ENCODE assay signal across 19 cellular contexts in the genomic region with DNA sequence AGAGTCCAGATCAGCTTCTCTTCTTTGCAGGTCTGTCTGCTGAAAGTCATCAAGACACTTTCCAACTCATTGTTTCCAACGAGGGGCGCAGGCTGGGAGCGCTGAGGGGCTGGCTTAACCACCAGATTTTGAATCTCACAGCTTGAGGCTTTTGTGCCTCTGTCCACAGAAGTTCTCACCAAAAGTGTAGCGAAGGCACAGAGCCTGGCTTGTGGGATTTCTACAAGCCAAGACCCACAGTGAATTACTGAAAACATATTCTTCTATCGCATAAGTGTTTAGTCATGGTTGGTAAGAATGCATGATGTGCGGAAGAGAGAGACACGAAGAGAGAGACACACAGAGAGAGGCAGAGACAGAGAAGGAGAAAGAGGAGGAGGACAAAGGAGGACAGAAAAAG. TPM values are rescaled to one million over a fixed set of nuclear protein-coding genes. Genes with fewer than 3 reads are reported as not detected.
DNase-seq lines count a peak whose midpoint lies in the region; ATAC-seq, FAIRE-seq and TF ChIP-seq lines count a peak whose summit lies in the region.
"Had no signal": no experiment of that assay in that cellular context is flagged by ENCODE, and none has a peak within 500 bp of the region (broad histone marks: within the 10 kb centered on the region; RNA-seq: fewer than 3 reads in every experiment).

No MANE protein-coding gene starts in this region.

- H3K27me3 Mint-ChIP-seq in naive B cell (no peaks in the 10 kb centered on the region), HFFc6 (ENCODE audit: insufficient read depth) (no peaks in the 10 kb centered on the region; the same call in 1 of the 2 replicates)

- H3K4me1 Mint-ChIP-seq in naive B cell (peaks cover 47 to 90% (median 73%) of the 10 kb centered on the region in 3 donors), HFFc6 (ENCODE audit: low read depth) (peaks cover 62% of the 10 kb centered on the region)

- CTCF ChIA-PET in HepG2 (lab: Yijun Ruan, JAX; ENCODE audit: low intra/inter-chr PET ratio, low total read pairs) = no interaction called here

- H3K36me3 Mint-ChIP-seq in naive B cell = no peaks in the 10 kb centered on the region
- H3K36me3 Mint-ChIP-seq in HFFc6 (ENCODE audit: low read depth) = no peaks in the 10 kb centered on the region

- no peak for FAIRE-seq in HepG2 (lab: Jason Lieb, UNC)
- FAIRE-seq: GM18507 had no signal

- no peaks in the 10 kb centered on the region for H3K36me3 ChIP-seq in HepG2 (replicated peaks in 1 of 2; ENCODE audit: control insufficient read depth in 1 of 2, insufficient read depth in 2 of 2, low read length in 2 of 2)
- H3K36me3 ChIP-seq in right lobe of liver = no peaks in the 10 kb centered on the region
- H3K36me3 ChIP-seq: thyroid gland had no signal

- no peak overlapping the region for H3K4me3 ChIP-seq in HepG2 (replicated peaks in 1 of 3; ENCODE audit: insufficient read depth in 1 of 3, low read depth in 2 of 3, low read length in 3 of 3)
- H3K4me3 ChIP-seq in right lobe of liver = no peak overlapping the region
- H3K4me3 ChIP-seq in astrocyte of the cerebellum (ENCODE audit: low read depth, low read length) = no peak overlapping the region
- H3K4me3 ChIP-seq: thyroid gland had no signal

- H3K4me3 Mint-ChIP-seq in naive B cell (peak overlapping the region in 5 of 8 donors; percentile 33 to 85 (median 45)), HFFc6 (no peak overlapping the region)

- H3K4me2 ChIP-seq in HepG2 (ENCODE audit: low read depth, low read length) = peak overlapping the region; percentile 8; the same call in 1 of the 2 replicates

- no peak for ATAC-seq in HepG2
- ATAC-seq in right lobe of liver = no peak
- no peak for ATAC-seq in naive B cell (ENCODE audit: low read depth in 2 of 2)
- ATAC-seq: left colon had no signal

- POLR2A ChIA-PET in HepG2 (lab: Yijun Ruan, JAX) = interaction anchor here (1.2 kb wide), 1 partner anchor 35 kb away, joined by 3 read pairs; a partner anchor contains a TSS

- H3K27ac Mint-ChIP-seq in naive B cell = peak overlapping the region; percentile 91 to 100 (median 99)
- H3K27ac Mint-ChIP-seq in HFFc6 = no peak overlapping the region

- H3K9me3 ChIP-seq in HepG2 (ENCODE audit: low read length) = no peaks in the 10 kb centered on the region
- H3K9me3 ChIP-seq in right lobe of liver = no peaks in the 10 kb centered on the region
- H3K9me3 ChIP-seq: thyroid gland had no signal

- H3K27me3 ChIP-seq in HepG2 (ENCODE audit: control insufficient read depth in 1 of 2, insufficient read depth in 2 of 2, low read length in 2 of 2) (peaks cover 0 to 19% of the 10 kb centered on the region in 2 experiments; a peak in 2 of 5 replicates), right lobe of liver (no peaks in the 10 kb centered on the region)
- H3K27me3 ChIP-seq: thyroid gland had no signal

- TF ChIP-seq CTCF in HepG2 (CRISPR knock-in tag; IDR thresholded peaks at IDR 0.05) (no peak), right lobe of liver (IDR thresholded peaks at IDR 0.05) (no peak), astrocyte of the cerebellum (IDR thresholded peaks at IDR 0.05; ENCODE audit: low read depth, low read length, missing control alignments) (no peak), HFFc6 (IDR thresholded peaks at IDR 0.05) (no peak)

- no TSS peak for BruUV-seq in HepG2 (replicated peaks; lab: Mats Ljungman, UMichigan)

- intact Hi-C loops in HepG2 (cut with micrococcal nuclease; ENCODE audit: unreplicated experiment) (no loop called here), right lobe of liver (cut with DNase I) (no loop called here), head of caudate nucleus (cut with DNase I) (no loop called here)

- no peaks in the 10 kb centered on the region for H3K79me2 ChIP-seq in HepG2 (ENCODE audit: insufficient read depth, low read length)

- no peak for TF ChIP-seq POLR2A in HepG2 (IDR thresholded peaks at IDR 0.05; ENCODE audit: insufficient read depth in 1 of 2, low read depth in 2 of 2, low read length in 2 of 2)
- TF ChIP-seq POLR2A in right lobe of liver (IDR thresholded peaks at IDR 0.05) = no peak

- no peaks in the 10 kb centered on the region for H4K20me1 ChIP-seq in HepG2 (ENCODE audit: insufficient read depth, low read length)

- WGBS in HepG2 (ENCODE audit: low lambda C conversion rate) = 53% methylated on average over 7 of the region's 7 CpGs
- WGBS in right lobe of liver (ENCODE audit: insufficient coverage, low coverage, low lambda C conversion rate, missing lambda C conversion rate) = 81% methylated on average over 5 of the region's 7 CpGs

- TF ChIP-seq EP300 in HepG2 (IDR thresholded peaks at IDR 0.05; ENCODE audit: low read depth in 2 of 2, low read length in 2 of 2) (no peak), HepG2 (CRISPR knock-in tag; IDR thresholded peaks at IDR 0.05; ENCODE audit: borderline replicate concordance) (no peak)

- H3K4me1 ChIP-seq in HepG2 (ENCODE audit: insufficient read depth, low read length) (peaks cover 77% of the 10 kb centered on the region), right lobe of liver (no peaks in the 10 kb centered on the region)

- H2AFZ ChIP-seq in HepG2 (ENCODE audit: low read length) = no peak overlapping the region

- no peak overlapping the region for H3K27ac ChIP-seq in HepG2 (ENCODE audit: extremely low read length, insufficient read depth, low read length)
- no peak overlapping the region for H3K27ac ChIP-seq in right lobe of liver
- H3K27ac ChIP-seq: HL-60, thyroid gland had no signal

- in situ Hi-C loops in HepG2 (cut with HindIII; ENCODE audit: extremely low pct_ligation_motif_present, low pct_unique_long_range_greater_than_20kb) (no loop called here), astrocyte of the cerebellum (cut with HindIII; ENCODE audit: low sequenced_read_pairs) (no loop called here)

- no peak overlapping the region for H3K9ac ChIP-seq in HepG2 (ENCODE audit: insufficient read depth, low read depth, low read length)

- no peaks in the 10 kb centered on the region for H3K9me3 Mint-ChIP-seq in naive B cell
- H3K9me3 Mint-ChIP-seq in HFFc6 = no peaks in the 10 kb centered on the region

- DNase-seq in HepG2 (ENCODE audit: low spot score) (no peak), right lobe of liver (no peak), astrocyte of the cerebellum (ENCODE audit: low read depth) (peak; percentile 97), naive B cell (no peak), HFFc6 (no peak), epidermal melanocyte (ENCODE audit: insufficient read length, low spot score) (no peak), amygdala (lab: John Stamatoyannopoulos, UW) (no peak), head of caudate nucleus (no peak)
- DNase-seq: activated T-cell treated with anti-CD3 and anti-CD28 coated beads for 4 hours; aorta; dermis blood vessel endothelial cell; left colon; NCI-H1694; NCI-H524; stimulated activated CD4-positive, alpha-beta T cell treated with anti-CD3 and anti-CD28 coated beads, Interleukin-1b, Interleukin-23, amount 100 ng/mL, for 48 hours; SW 1271; thyroid gland had no signal

- TF ChIP-seq RAD21 in HepG2 (CRISPR knock-in tag; IDR thresholded peaks at IDR 0.05) = no peak

TF ChIP-seq in HepG2, 621 proteins besides CTCF, POLR2A, EP300 and RAD21:
- TF ChIP-seq SAP130 (CRISPR knock-in tag; IDR thresholded peaks at IDR 0.05; ENCODE audit: low read depth) = 0 out of 2 replicates have a peak, but pooled peaks have one; percentile 17
- TF ChIP-seq PHF21A (CRISPR knock-in tag; IDR thresholded peaks at IDR 0.05) = 0 out of 2 replicates have a peak, but pooled peaks have one; percentile 23
- TF ChIP-seq, protein P1, sequence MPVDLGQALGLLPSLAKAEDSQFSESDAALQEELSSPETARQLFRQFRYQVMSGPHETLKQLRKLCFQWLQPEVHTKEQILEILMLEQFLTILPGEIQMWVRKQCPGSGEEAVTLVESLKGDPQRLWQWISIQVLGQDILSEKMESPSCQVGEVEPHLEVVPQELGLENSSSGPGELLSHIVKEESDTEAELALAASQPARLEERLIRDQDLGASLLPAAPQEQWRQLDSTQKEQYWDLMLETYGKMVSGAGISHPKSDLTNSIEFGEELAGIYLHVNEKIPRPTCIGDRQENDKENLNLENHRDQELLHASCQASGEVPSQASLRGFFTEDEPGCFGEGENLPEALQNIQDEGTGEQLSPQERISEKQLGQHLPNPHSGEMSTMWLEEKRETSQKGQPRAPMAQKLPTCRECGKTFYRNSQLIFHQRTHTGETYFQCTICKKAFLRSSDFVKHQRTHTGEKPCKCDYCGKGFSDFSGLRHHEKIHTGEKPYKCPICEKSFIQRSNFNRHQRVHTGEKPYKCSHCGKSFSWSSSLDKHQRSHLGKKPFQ (CRISPR knock-in tag; IDR thresholded peaks at IDR 0.05; ENCODE audit: insufficient replicate concordance) = no peak
- TF ChIP-seq FOSL2 (CRISPR knock-in tag; IDR thresholded peaks at IDR 0.05) = no peak
TF ChIP-seq in HepG2: peak in this region for 2.

RNA-seq across cellular contexts. Expression of a gene that starts 35.2 kb away (rescaled TPM):
- total RNA-seq in HepG2 (2016; rRNA removed; fragmentation: Illumina TruSeq; extraction: Trizol) (1.8 and 2.6 TPM in 2 replicates), right lobe of liver (100 to 1,000 TPM in 1 of 6 experiments, 10 to 100 TPM in 5; 19.0 to 170 (median 57.7) TPM)
- 0.44 and 0.61 TPM in 2 replicates for total RNA-seq in HepG2 (2016; cell fraction: cytosol; rRNA removed; fragmentation: Illumina TruSeq; extraction: Trizol; ENCODE audit: low read depth)
- 2.3 and 2.7 TPM in 2 replicates for total RNA-seq in HepG2 (2016; cell fraction: insoluble cytoplasmic fraction; rRNA removed; fragmentation: Illumina TruSeq; extraction: Trizol)
- 1.5 TPM in 2 replicates for total RNA-seq in HepG2 (2016; cell fraction: membrane; rRNA removed; fragmentation: Illumina TruSeq; extraction: Trizol)
- 3.0 and 4.3 TPM in 2 replicates for total RNA-seq in HepG2 (2016; cell fraction: nucleus; rRNA removed; fragmentation: Illumina TruSeq; extraction: Trizol)
- polyA plus RNA-seq in HepG2 (2011; rRNA removed) (51.0 and 60.0 TPM in 2 replicates), naive B cell (ENCODE audit: low read depth in 6 of 6) (1 to 10 TPM; 1.8 to 6.4 (median 3.3) TPM)
- polyA plus RNA-seq in HepG2 (2011; cell fraction: cytosol; rRNA removed) = 29.3 and 36.0 TPM in 2 replicates
- 35.5 and 51.8 TPM in 2 replicates for polyA plus RNA-seq in HepG2 (2011; cell fraction: nucleus; rRNA removed)
- polyA plus RNA-seq in HepG2 (2012) = 145 and 159 TPM in 2 replicates
- polyA plus RNA-seq in HepG2 (2016; cell fraction: cytosol; fragmentation: Illumina TruSeq; extraction: Trizol; ENCODE audit: low read depth) = 0.21 and 0.42 TPM in 2 replicates
- 3.5 and 4.1 TPM in 2 replicates for polyA plus RNA-seq in HepG2 (2016; cell fraction: insoluble cytoplasmic fraction; fragmentation: Illumina TruSeq; extraction: Trizol; ENCODE audit: low read depth)
- 0.93 and 1.1 TPM in 2 replicates for polyA plus RNA-seq in HepG2 (2016; cell fraction: membrane; fragmentation: Illumina TruSeq; extraction: Trizol; ENCODE audit: low read depth)
- polyA plus RNA-seq in HepG2 (2016; cell fraction: nucleus; fragmentation: Illumina TruSeq; extraction: Trizol; ENCODE audit: insufficient read depth, low read depth) = 5.9 and 7.0 TPM in 2 replicates
- polyA minus RNA-seq in HepG2 (2011; rRNA and poly(A)+ RNA removed; ENCODE audit: low replicate concordance) = 17.6 and 68.5 TPM in 2 replicates
- polyA minus RNA-seq in HepG2 (2011; cell fraction: cytosol; rRNA and poly(A)+ RNA removed) = 59.1 and 63.2 TPM in 2 replicates
- 23.0 and 31.6 TPM in 2 replicates for polyA minus RNA-seq in HepG2 (2011; cell fraction: nucleus; rRNA and poly(A)+ RNA removed)
- 10 to 100 TPM; 10.2 to 11.8 (median 10.7) TPM for total RNA-seq in HFFc6 (2021; fragmentation: NEBNext Ultra II Directional; extraction: Animal tissue kit (Norgen Biotek cat#: 25700))
